Comparison of ENCODE assay signal across 11 cellular contexts in genomic region chr17:64216030-64216384, GRCh38. TPM values are rescaled to one million over a fixed set of nuclear protein-coding genes. Genes with fewer than 3 reads are reported as not detected.
DNase-seq lines count a peak whose midpoint lies in the region; ATAC-seq and TF ChIP-seq lines count a peak whose summit lies in the region.
"Had no signal": no experiment of that assay in that cellular context is flagged by ENCODE, and none has a peak within 500 bp of the region (broad histone marks: within the 10 kb centered on the region; RNA-seq: fewer than 3 reads in every experiment).

No MANE protein-coding gene starts in this region.

- CTCF ChIA-PET in activated naive CD4-positive, alpha-beta T cell treated with anti-CD3 and anti-CD28 coated beads, Interleukin-2, amount 10 ng/mL, durations not matched to agents 7 days and 5 days (lab: Charles Lee) = no interaction called here

- 16% methylated on average over 2 of the region's 2 CpGs for whole genome bisulfite sequencing in smooth muscle cell (ENCODE audit: low lambda C conversion rate)

- peaks cover 28% of the 10 kb centered on the region for H3K4me1 ChIP-seq in smooth muscle cell (ENCODE audit: low read depth)

- H3K79me2 ChIP-seq in smooth muscle cell (ENCODE audit: low read depth) = peaks cover 42% of the 10 kb centered on the region

- peaks cover 32% of the 10 kb centered on the region for H3F3A ChIP-seq in smooth muscle cell (ENCODE audit: low read depth)

- no peak overlapping the region for H2AFZ ChIP-seq in smooth muscle cell (ENCODE audit: low read depth)

- peaks cover 38% of the 10 kb centered on the region for H3K36me3 Mint-ChIP-seq in HFFc6 (ENCODE audit: low read depth)
- peaks cover 16% of the 10 kb centered on the region for H3K36me3 Mint-ChIP-seq in activated naive CD4-positive, alpha-beta T cell treated with anti-CD3 and anti-CD28 coated beads, Interleukin-2, amount 10 ng/mL, durations not matched to agents 7 days and 5 days

- no peak overlapping the region for H3K9ac ChIP-seq in smooth muscle cell (ENCODE audit: low read depth)

- H3K27me3 ChIP-seq in smooth muscle cell (ENCODE audit: low read depth) = no peaks in the 10 kb centered on the region

- ATAC-seq in HG02885 (IDR thresholded peaks at IDR 0.05; ENCODE audit: poor library complexity, unreplicated experiment) = no peak

- no peaks in the 10 kb centered on the region for H3K36me3 ChIP-seq in smooth muscle cell (ENCODE audit: low read depth)

- no peak for TF ChIP-seq CTCF in HFFc6 (IDR thresholded peaks at IDR 0.05)
- TF ChIP-seq CTCF in cardiac fibroblast (IDR thresholded peaks at IDR 0.05; ENCODE audit: low read depth, low read length) = no peak
- TF ChIP-seq CTCF in smooth muscle cell (IDR thresholded peaks at IDR 0.05; ENCODE audit: borderline replicate concordance, insufficient read depth, poor library complexity, severe bottlenecking) = no peak

- peaks cover 17% of the 10 kb centered on the region for H4K20me1 ChIP-seq in smooth muscle cell (ENCODE audit: low read depth)

- H3K9me3 Mint-ChIP-seq in HFFc6 = no peaks in the 10 kb centered on the region
- no peaks in the 10 kb centered on the region for H3K9me3 Mint-ChIP-seq in activated naive CD4-positive, alpha-beta T cell treated with anti-CD3 and anti-CD28 coated beads, Interleukin-2, amount 10 ng/mL, durations not matched to agents 7 days and 5 days

- peak overlapping the region; percentile 49 for H3K4me3 Mint-ChIP-seq in HFFc6
- H3K4me3 Mint-ChIP-seq in activated naive CD4-positive, alpha-beta T cell treated with anti-CD3 and anti-CD28 coated beads, Interleukin-2, amount 10 ng/mL, durations not matched to agents 7 days and 5 days = no peak overlapping the region
- H3K4me3 Mint-ChIP-seq: T-helper 1 cell treated with Interleukin-12 subunit alpha and Interleukin-12 subunit beta and Interleukin-4 antibody, amounts not matched to agents 30 μg/mL and 1 μg/mL, for 36 hours had no signal

- H3K27ac Mint-ChIP-seq in HFFc6 = peak overlapping the region; percentile 86
- H3K27ac Mint-ChIP-seq in activated naive CD4-positive, alpha-beta T cell treated with anti-CD3 and anti-CD28 coated beads, Interleukin-2, amount 10 ng/mL, durations not matched to agents 7 days and 5 days = no peak overlapping the region
- H3K27ac Mint-ChIP-seq: T-helper 1 cell treated with Interleukin-12 subunit alpha and Interleukin-12 subunit beta and Interleukin-4 antibody, amounts not matched to agents 30 μg/mL and 1 μg/mL, for 36 hours had no signal

- H3K4me2 ChIP-seq in smooth muscle cell = peak overlapping the region; percentile 47

- peaks cover 76% of the 10 kb centered on the region for H3K4me1 Mint-ChIP-seq in HFFc6 (ENCODE audit: low read depth)
- H3K4me1 Mint-ChIP-seq in activated naive CD4-positive, alpha-beta T cell treated with anti-CD3 and anti-CD28 coated beads, Interleukin-2, amount 10 ng/mL, durations not matched to agents 7 days and 5 days = peaks cover 10% of the 10 kb centered on the region

- DNase-seq in HFFc6 (peak; percentile 60), cardiac fibroblast (ENCODE audit: low read depth in 2 of 2) (peak; percentile 60 to 75), kidney tubule cell (ENCODE audit: low spot score) (peak; percentile 12), smooth muscle cell (lab: John Stamatoyannopoulos, UW; ENCODE audit: unreplicated experiment) (no peak), SIG-M5 (lab: John Stamatoyannopoulos, UW) (no peak), T-helper 9 cell (no peak)
- no peak for DNase-seq in activated naive CD4-positive, alpha-beta T cell treated with anti-CD3 and anti-CD28 coated beads, Interleukin-2, amount 10 ng/mL, durations not matched to agents 7 days and 5 days
- DNase-seq: Kasumi-1, NCI-H748 treated with DMSO at 0.1 percent for 48 hours had no signal

- H3K4me3 ChIP-seq in cardiac fibroblast (replicated peaks in 1 of 2; ENCODE audit: low read depth in 2 of 2, low read length in 2 of 2) (no peak overlapping the region), smooth muscle cell (no peak overlapping the region)

- H3K27ac ChIP-seq in smooth muscle cell (ENCODE audit: low read depth) = peak overlapping the region; percentile 66

- H3K27me3 Mint-ChIP-seq in HFFc6 (ENCODE audit: insufficient read depth) = no peaks in the 10 kb centered on the region; the same call in none of the 2 replicates
- no peaks in the 10 kb centered on the region for H3K27me3 Mint-ChIP-seq in activated naive CD4-positive, alpha-beta T cell treated with anti-CD3 and anti-CD28 coated beads, Interleukin-2, amount 10 ng/mL, durations not matched to agents 7 days and 5 days

- H3K9me3 ChIP-seq in smooth muscle cell (replicated peaks; ENCODE audit: low read depth) = no peaks in the 10 kb centered on the region

RNA-seq across cellular contexts. Expression of gene TEX2, which starts 47.1 kb away (rescaled TPM):
- total RNA-seq in HFFc6 (2021; fragmentation: NEBNext Ultra II Directional; extraction: Animal tissue kit (Norgen Biotek cat#: 25700)) = 10 to 100 TPM; 41.2 to 58.7 (median 44.4) TPM
- 25.6 and 26.2 TPM in 2 replicates for total RNA-seq in smooth muscle cell
- polyA plus RNA-seq in smooth muscle cell = 8.6 and 16.0 TPM in 2 replicates

Comparison
In these comparisons a context has a peak if more than half of its experiments do, and no peak if none do; other contexts are left out.
1. DNase-seq: peak in HFFc6 (single experiment), cardiac fibroblast (2 of 2) and kidney tubule cell (single experiment); none in smooth muscle cell (single experiment), SIG-M5 (single experiment), activated naive CD4-positive, alpha-beta T cell treated with anti-CD3 and anti-CD28 coated beads, Interleukin-2, amount 10 ng/mL, durations not matched to agents 7 days and 5 days (single experiment) and T-helper 9 cell (single experiment).